ENCODE assay signal across 8 cellular contexts in genomic region chr7:73683056-73683915, GRCh38. TPM values are rescaled to one million over a fixed set of nuclear protein-coding genes. Genes with fewer than 3 reads are reported as not detected.
A peak's percentile ranks its signal among the peaks of the same experiment; 100 is the strongest.
DNase-seq lines count a peak whose midpoint lies in the region; ATAC-seq, FAIRE-seq and TF ChIP-seq lines count a peak whose summit lies in the region.

TSS of gene BUD23 (plus strand) at chr7:73683597. CDS start at chr7:73683626, 29 bp downstream.
TSS of gene DNAJC30 (minus strand) at chr7:73683453. CDS start at chr7:73683423, 30 bp downstream.

- H3K27ac ChIP-seq in kidney (ENCODE audit: low read depth in 2 of 2, low read length in 2 of 2), result peak within 1 kb of the TSS; percentile 63 to 89

- intact Hi-C loops in kidney (cut with DNase I), result no loop called here

- no peak for FAIRE-seq in kidney (lab: Jason Lieb, UNC)

- peak within 1 kb of the TSS; percentile 93 for H3K27ac Mint-ChIP-seq in central memory CD8-positive, alpha-beta T cell (ENCODE audit: low read depth)

- H3K9me3 ChIP-seq in kidney (ENCODE audit: control insufficient read depth in 1 of 2, low read length in 2 of 2), result no peaks in the 10 kb centered on the region

- peak within 1 kb of the TSS; percentile 96 for H3K4me3 Mint-ChIP-seq in central memory CD8-positive, alpha-beta T cell

- H3K9ac ChIP-seq in kidney (ENCODE audit: low read length in 2 of 2), result peak within 1 kb of the TSS; percentile 95 to 96

- peaks cover 13 to 15% of the 10 kb centered on the region in 2 donors for H3K4me1 ChIP-seq in kidney (ENCODE audit: control insufficient read depth in 1 of 2, insufficient read depth in 1 of 2, low read depth in 1 of 2, low read length in 2 of 2)

- TF ChIP-seq CTCF in AG10803 (conservative IDR thresholded peaks at IDR 0.05; ENCODE audit: low read length) (no peak), kidney (IDR thresholded peaks at IDR 0.05; ENCODE audit: borderline replicate concordance, extremely low read depth, insufficient read depth) (peak; percentile 27)

- peaks cover 30% of the 10 kb centered on the region for H3K4me1 Mint-ChIP-seq in central memory CD8-positive, alpha-beta T cell

- peaks cover 27% of the 10 kb centered on the region for H3K36me3 Mint-ChIP-seq in central memory CD8-positive, alpha-beta T cell (ENCODE audit: insufficient read depth)

- peak within 1 kb of the TSS; percentile 95 for H3K4me3 ChIP-seq in AG10803 (ENCODE audit: low read length)
- H3K4me3 ChIP-seq in kidney (ENCODE audit: low read length in 2 of 2), result peak within 1 kb of the TSS; percentile 96 to 98

- H3K36me3 ChIP-seq in kidney (ENCODE audit: control insufficient read depth in 1 of 2, insufficient read depth in 2 of 2, low read length in 2 of 2), result peaks cover 2 to 7% of the 10 kb centered on the region in 2 donors

- peak; percentile 95 for DNase-seq in AG10803 (ENCODE audit: low read depth)
- peak; percentile 78 for DNase-seq in NCI-H345 treated with DMSO at 0.1 percent for 48 hours (lab: John Stamatoyannopoulos, UW; ENCODE audit: unreplicated experiment)
- peak; percentile 73 to 86 for DNase-seq in central memory CD8-positive, alpha-beta T cell (ENCODE audit: low spot score in 2 of 2)
- DNase-seq in kidney, result peak; percentile 99
- DNase-seq in stimulated activated CD4-positive, alpha-beta T cell treated with anti-CD3 and anti-CD28 coated beads, Interleukin-15, amount 100 ng/mL, for 1 hour (ENCODE audit: low read depth in 1 of 2, low spot score in 1 of 2), result peak; percentile 89 to 94

- ATAC-seq in GM19035 (IDR thresholded peaks at IDR 0.05; ENCODE audit: unreplicated experiment) (peak; percentile 95), HG03342 (IDR thresholded peaks at IDR 0.05; ENCODE audit: unreplicated experiment) (peak; percentile 82)
- peak; percentile 96 for ATAC-seq in activated CD4-positive, CD25-positive, alpha-beta regulatory T cell treated with anti-CD3 and anti-CD28 coated beads, Interleukin-2, amount 50 U/mL, for 24 hours
- peak; percentile 97 for ATAC-seq in central memory CD8-positive, alpha-beta T cell (replicated peaks; ENCODE audit: extremely low read depth, poor library complexity, severe bottlenecking)

- H3K27me3 Mint-ChIP-seq in central memory CD8-positive, alpha-beta T cell, result no peaks in the 10 kb centered on the region

- no peaks in the 10 kb centered on the region for H3K9me3 Mint-ChIP-seq in central memory CD8-positive, alpha-beta T cell

RNA-seq across cellular contexts. Expression of gene BUD23, which starts in this region (rescaled TPM):
- 61.0 TPM for total RNA-seq in kidney
- polyA plus RNA-seq in kidney (ENCODE audit: insufficient read depth, low read depth, low replicate concordance), result 92.7 TPM

RNA-seq across cellular contexts. Expression of gene DNAJC30, which starts in this region (rescaled TPM):
- 15.0 TPM for total RNA-seq in kidney
- polyA plus RNA-seq in kidney (ENCODE audit: insufficient read depth, low read depth, low replicate concordance), result 28.6 TPM

Comparison
In these comparisons a context has a peak if more than half of its experiments do, and no peak if none do; other contexts are left out.
1. Peak in every context shown above with its lines: DNase-seq, ATAC-seq, H3K4me3 ChIP-seq and H3K27ac ChIP-seq.